Comparison of ENCODE assay signal across 16 cellular contexts in genomic region chr6:455006-455585, GRCh38.
A peak's percentile ranks its signal among the peaks of the same experiment; 100 is the strongest.
DNase-seq lines count a peak whose midpoint lies in the region; ATAC-seq and TF ChIP-seq lines count a peak whose summit lies in the region.
"Had no signal": no experiment of that assay in that cellular context is flagged by ENCODE, and none has a peak within 500 bp of the region (broad histone marks: within the 10 kb centered on the region; RNA-seq: fewer than 3 reads in every experiment).

No MANE protein-coding gene starts in this region.

- H3K4me3 ChIP-seq in epithelial cell of esophagus (ENCODE audit: low read length) (no peak overlapping the region), neural progenitor cell (no peak overlapping the region), MM.1S (ENCODE audit: low read length) (no peak overlapping the region)

- H3K36me3 ChIP-seq in neural progenitor cell, result no peaks in the 10 kb centered on the region
- H3K36me3 ChIP-seq in MM.1S (replicated peaks; ENCODE audit: insufficient read depth, low read length), result no peaks in the 10 kb centered on the region

- H3K36me3 Mint-ChIP-seq in stimulated activated effector memory CD8-positive, alpha-beta T cell treated with anti-CD3 and anti-CD28 coated beads, Interleukin-12 subunit alpha, Interleukin-12 subunit beta, amount 100 ng/mL, for 72 hours, result no peaks in the 10 kb centered on the region
- no peaks in the 10 kb centered on the region for H3K36me3 Mint-ChIP-seq in neural progenitor cell

- no peak overlapping the region for H3K4me2 ChIP-seq in neural progenitor cell
- no peak overlapping the region for H3K4me2 ChIP-seq in MM.1S (ENCODE audit: low read depth, low read length)

- H3K9me2 ChIP-seq in MM.1S (replicated peaks; ENCODE audit: insufficient read depth, low read length), result no peaks in the 10 kb centered on the region

- TF ChIP-seq CTCF in epithelial cell of esophagus (IDR thresholded peaks at IDR 0.05; ENCODE audit: insufficient read depth, low read depth, low read length, missing control alignments) (no peak), neural progenitor cell (IDR thresholded peaks at IDR 0.05) (no peak), foreskin keratinocyte (conservative IDR thresholded peaks at IDR 0.05) (no peak), MM.1S (IDR thresholded peaks at IDR 0.05; ENCODE audit: low read length) (no peak)

- H3K9me3 ChIP-seq in neural progenitor cell (ENCODE audit: low read depth), result no peaks in the 10 kb centered on the region
- H3K9me3 ChIP-seq in MM.1S (replicated peaks; ENCODE audit: insufficient read depth, low read length), result no peaks in the 10 kb centered on the region

- no peaks in the 10 kb centered on the region for H4K20me1 ChIP-seq in neural progenitor cell (ENCODE audit: low read depth)
- no peaks in the 10 kb centered on the region for H4K20me1 ChIP-seq in MM.1S (ENCODE audit: insufficient read depth, low read length)

- peaks cover 6% of the 10 kb centered on the region for H3K4me1 Mint-ChIP-seq in stimulated activated effector memory CD8-positive, alpha-beta T cell treated with anti-CD3 and anti-CD28 coated beads, Interleukin-12 subunit alpha, Interleukin-12 subunit beta, amount 100 ng/mL, for 72 hours
- H3K4me1 Mint-ChIP-seq in neural progenitor cell, result no peaks in the 10 kb centered on the region

- H3K27me3 ChIP-seq in neural progenitor cell (no peaks in the 10 kb centered on the region), foreskin keratinocyte (peaks cover 4% of the 10 kb centered on the region), MM.1S (replicated peaks; ENCODE audit: insufficient read depth, low read length) (no peaks in the 10 kb centered on the region)

- H3K79me2 ChIP-seq in neural progenitor cell (ENCODE audit: low read depth) (no peaks in the 10 kb centered on the region), MM.1S (ENCODE audit: low read length) (no peaks in the 10 kb centered on the region)

- peaks cover 7% of the 10 kb centered on the region for H3K27me3 Mint-ChIP-seq in neural progenitor cell (ENCODE audit: insufficient read depth, low read depth)
- H3K27me3 Mint-ChIP-seq: stimulated activated naive B cell treated with anti-CD40 and anti-IgM and Interleukin-4, amounts not matched to agents 10 μg/mL and 1 μg/mL and 100 μg/mL, for 72 hours had no signal

- H3K4me1 ChIP-seq in neural progenitor cell (no peaks in the 10 kb centered on the region), foreskin keratinocyte (no peaks in the 10 kb centered on the region), MM.1S (ENCODE audit: low read length) (no peaks in the 10 kb centered on the region)

- H3K9me3 Mint-ChIP-seq in stimulated activated effector memory CD8-positive, alpha-beta T cell treated with anti-CD3 and anti-CD28 coated beads, Interleukin-12 subunit alpha, Interleukin-12 subunit beta, amount 100 ng/mL, for 72 hours, result no peaks in the 10 kb centered on the region
- H3K9me3 Mint-ChIP-seq in neural progenitor cell, result peaks cover 10% of the 10 kb centered on the region

- H2AFZ ChIP-seq in neural progenitor cell (replicated peaks), result no peak overlapping the region
- no peak overlapping the region for H2AFZ ChIP-seq in MM.1S (ENCODE audit: low read length)

- peak; percentile 98 for ATAC-seq in stimulated activated effector memory CD8-positive, alpha-beta T cell treated with anti-CD3 and anti-CD28 coated beads, Interleukin-12 subunit alpha, Interleukin-12 subunit beta, amount 100 ng/mL, for 72 hours
- ATAC-seq in foreskin keratinocyte, result no peak
- ATAC-seq: esophagus mucosa, left cardiac atrium had no signal

- no peak overlapping the region for H3K9ac ChIP-seq in neural progenitor cell
- H3K9ac ChIP-seq in MM.1S (ENCODE audit: low read length), result no peak overlapping the region

- H3K4me3 Mint-ChIP-seq in stimulated activated effector memory CD8-positive, alpha-beta T cell treated with anti-CD3 and anti-CD28 coated beads, Interleukin-12 subunit alpha, Interleukin-12 subunit beta, amount 100 ng/mL, for 72 hours, result no peak overlapping the region
- H3K4me3 Mint-ChIP-seq in neural progenitor cell, result no peak overlapping the region
- H3K4me3 Mint-ChIP-seq: stimulated activated naive B cell treated with anti-CD40 and anti-IgM and Interleukin-4, amounts not matched to agents 10 μg/mL and 1 μg/mL and 100 μg/mL, for 72 hours had no signal

- DNase-seq in activated T-cell treated with anti-CD3 and anti-CD28 coated beads for 48 hours (ENCODE audit: low read depth) (peak; percentile 44), activated T-cell treated with anti-CD3 and anti-CD28 coated beads for 4 hours (no peak), epithelial cell of esophagus (ENCODE audit: low read depth) (peak; percentile 22), neural progenitor cell (ENCODE audit: low spot score) (no peak), foreskin keratinocyte (no peak), MM.1S (no peak)
- peak; percentile 69 for DNase-seq in activated CD8-positive, alpha-beta memory T cell treated with anti-CD3 and anti-CD28 coated beads, Interleukin-2, amount 50 U/mL, for 48 hours
- DNase-seq in stimulated activated effector memory CD8-positive, alpha-beta T cell treated with anti-CD3 and anti-CD28 coated beads, Interleukin-12 subunit alpha, Interleukin-12 subunit beta, amount 100 ng/mL, for 72 hours (ENCODE audit: low spot score in 2 of 2), result peak in 1 of 2 donors; percentile 52
- DNase-seq: anterior cingulate cortex; left cardiac atrium; NCI-H2029; NCI-H524 treated with DMSO at 0.1 percent for 48 hours; posterior cingulate gyrus; stimulated activated naive B cell treated with anti-CD40 and anti-IgM and Interleukin-4, amounts not matched to agents 10 μg/mL and 1 μg/mL and 100 μg/mL, for 72 hours; SW 1271 had no signal

- no peaks in the 10 kb centered on the region for H3F3A ChIP-seq in neural progenitor cell (ENCODE audit: low read depth)
- H3F3A ChIP-seq in MM.1S (ENCODE audit: insufficient read depth, low read length), result no peaks in the 10 kb centered on the region

- H3K27ac Mint-ChIP-seq in stimulated activated effector memory CD8-positive, alpha-beta T cell treated with anti-CD3 and anti-CD28 coated beads, Interleukin-12 subunit alpha, Interleukin-12 subunit beta, amount 100 ng/mL, for 72 hours, result no peak overlapping the region
- no peak overlapping the region for H3K27ac Mint-ChIP-seq in neural progenitor cell
- H3K27ac Mint-ChIP-seq: stimulated activated naive B cell treated with anti-CD40 and anti-IgM and Interleukin-4, amounts not matched to agents 10 μg/mL and 1 μg/mL and 100 μg/mL, for 72 hours had no signal

- no peak overlapping the region for H3K27ac ChIP-seq in neural progenitor cell
- H3K27ac ChIP-seq in foreskin keratinocyte, result no peak overlapping the region
- no peak overlapping the region for H3K27ac ChIP-seq in MM.1S (ENCODE audit: low read length)

Comparison
In these comparisons a context has a peak if more than half of its experiments do, and no peak if none do; other contexts are left out.
1. DNase-seq: peak in activated T-cell treated with anti-CD3 and anti-CD28 coated beads for 48 hours (single experiment), activated CD8-positive, alpha-beta memory T cell treated with anti-CD3 and anti-CD28 coated beads, Interleukin-2, amount 50 U/mL, for 48 hours (single experiment) and epithelial cell of esophagus (single experiment); none in activated T-cell treated with anti-CD3 and anti-CD28 coated beads for 4 hours (single experiment), neural progenitor cell (single experiment), foreskin keratinocyte (0 of 2) and MM.1S (single experiment).